In the genomic region with DNA sequence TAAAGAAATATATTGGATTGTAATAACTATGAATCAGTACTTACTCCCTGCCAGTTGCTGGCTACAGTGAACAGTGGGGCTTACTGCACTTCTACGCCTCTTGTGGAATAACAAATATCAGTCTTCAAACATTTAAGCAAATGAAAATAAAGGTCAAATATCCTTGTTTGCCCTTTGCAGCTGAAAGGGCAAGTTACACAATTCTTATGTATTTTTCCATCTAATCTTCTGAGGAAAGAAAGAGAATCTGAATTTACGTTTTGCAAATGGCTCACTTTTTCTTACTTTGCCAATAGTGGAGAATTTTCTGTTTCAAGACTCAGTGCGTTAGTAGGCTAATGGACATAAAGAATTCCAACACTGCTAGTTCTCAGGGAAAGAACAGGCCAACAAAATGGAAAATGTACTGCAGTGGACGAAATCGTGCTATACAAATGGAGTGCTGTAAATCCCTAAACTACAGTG, we compare ENCODE assay signal across 24 cellular contexts.
"Had no signal": no experiment of that assay in that cellular context is flagged by ENCODE, and none has a peak within 500 bp of the region (broad histone marks: within the 10 kb centered on the region; RNA-seq: fewer than 3 reads in every experiment).

No MANE protein-coding gene starts in this region.

- DNase-seq: cortex of kidney; effector memory CD8-positive, alpha-beta T cell; erythroblast; esophagus squamous epithelium; foreskin fibroblast; gastrocnemius medialis; heart left ventricle; hippocampal formation; left cardiac atrium; left ventricle myocardium superior; natural killer cell; occipital lobe; ovary; posterior cingulate gyrus; psoas muscle; right cardiac atrium; stimulated activated CD4-positive, alpha-beta T cell treated with anti-CD3 and anti-CD28 coated beads, Interleukin-15, amount 100 ng/mL, for 24 hours; stimulated activated CD4-positive, alpha-beta T cell treated with anti-CD3 and anti-CD28 coated beads, Interleukin-2, amount 100 ng/mL, for 48 hours; stimulated activated naive B cell treated with anti-CD40 and anti-IgM and Interleukin-4, amounts not matched to agents 10 μg/mL and 1 μg/mL and 100 μg/mL, for 72 hours; thyroid gland; trophoblast cell had no signal

- H3K9me3 ChIP-seq: esophagus squamous epithelium, gastrocnemius medialis, ovary, psoas muscle, thyroid gland, vagina had no signal

- H3K27me3 ChIP-seq: esophagus squamous epithelium, gastrocnemius medialis, heart left ventricle, ovary, thyroid gland, vagina had no signal

- H3K4me1 ChIP-seq: esophagus squamous epithelium, gastrocnemius medialis, psoas muscle, vagina had no signal

- H3K27ac ChIP-seq: esophagus squamous epithelium, gastrocnemius medialis, ovary, psoas muscle, skin epidermis, thyroid gland, vagina had no signal

- H3K4me3 ChIP-seq: esophagus squamous epithelium, gastrocnemius medialis, heart left ventricle, lung, ovary, psoas muscle, skin epidermis, thyroid gland, vagina had no signal

- H3K36me3 ChIP-seq: esophagus squamous epithelium, gastrocnemius medialis, heart left ventricle, ovary, thyroid gland, vagina had no signal
